Comparison of ENCODE assay signal across 10 cellular contexts in genomic region chr3:49868951-49869454, GRCh38. TPM values are rescaled to one million over a fixed set of nuclear protein-coding genes. Genes with fewer than 3 reads are reported as not detected.
DNase-seq lines count a peak whose midpoint lies in the region; FAIRE-seq and TF ChIP-seq lines count a peak whose summit lies in the region.
"Had no signal": no experiment of that assay in that cellular context is flagged by ENCODE, and none has a peak within 500 bp of the region (broad histone marks: within the 10 kb centered on the region; RNA-seq: fewer than 3 reads in every experiment).

No MANE protein-coding gene starts in this region.

- no peak overlapping the region for H3K27ac Mint-ChIP-seq in CD14-positive monocyte

- H3K9me3 ChIP-seq in HAP-1 (no peaks in the 10 kb centered on the region), ascending aorta (no peaks in the 10 kb centered on the region), neural cell (ENCODE audit: low read length) (no peaks in the 10 kb centered on the region)

- H3K9me3 Mint-ChIP-seq in CD14-positive monocyte = peaks cover 0 to 10% (median 3%) of the 10 kb centered on the region in 7 donors

- peak overlapping the region; percentile 53 to 78 for H3K4me3 Mint-ChIP-seq in CD14-positive monocyte

- FAIRE-seq in HTR-8/SVneo (lab: Jason Lieb, UNC) = no peak

- peaks cover 7% of the 10 kb centered on the region for H3K4me1 Mint-ChIP-seq in CD14-positive monocyte

- H3K27me3 Mint-ChIP-seq in CD14-positive monocyte (ENCODE audit: low read depth in 3 of 3) = peaks cover 30 to 69% (median 55%) of the 10 kb centered on the region in 3 donors

- CTCF ChIA-PET in RWPE1 (lab: Yijun Ruan, JAX) = interaction anchor here (0.6 kb wide), 1 partner anchor 52 kb away, joined by 4 read pairs; no protein-coding TSS in a partner anchor

- TF ChIP-seq CTCF in CD14-positive monocyte (IDR thresholded peaks at IDR 0.05) (no peak), ascending aorta (IDR thresholded peaks at IDR 0.05) (no peak), neural cell (IDR thresholded peaks at IDR 0.05; ENCODE audit: poor library complexity, severe bottlenecking) (no peak), RWPE1 (conservative IDR thresholded peaks at IDR 0.05; ENCODE audit: low read depth) (no peak)

- no peak for TF ChIP-seq RAD21 in neural cell (conservative IDR thresholded peaks at IDR 0.05)

- H3K4me3 ChIP-seq in HAP-1 (peak overlapping the region; percentile 55), ascending aorta (peak overlapping the region; percentile 50 to 53), neural cell (ENCODE audit: low read length) (peak overlapping the region; percentile 94)
- H3K4me3 ChIP-seq: GM23248 had no signal

- no peaks in the 10 kb centered on the region for H3K36me3 ChIP-seq in HAP-1 (replicated peaks)
- no peaks in the 10 kb centered on the region for H3K36me3 ChIP-seq in ascending aorta
- H3K36me3 ChIP-seq in neural cell (ENCODE audit: insufficient read depth, low read length) = no peaks in the 10 kb centered on the region

- no peaks in the 10 kb centered on the region for H3K9me2 ChIP-seq in neural cell (ENCODE audit: insufficient read depth, low read length)

- H4K20me1 ChIP-seq in neural cell (ENCODE audit: insufficient read depth) = no peaks in the 10 kb centered on the region

- H3K36me3 Mint-ChIP-seq in CD14-positive monocyte = no peaks in the 10 kb centered on the region

- POLR2A ChIA-PET in RWPE1 (lab: Yijun Ruan, JAX; ENCODE audit: low non-redundant PET) = no interaction called here

- H3K4me1 ChIP-seq in HAP-1 (peaks cover 8% of the 10 kb centered on the region), ascending aorta (peaks cover 7 to 10% of the 10 kb centered on the region in 2 donors)

- H3F3A ChIP-seq in neural cell (ENCODE audit: insufficient read depth, low read length, poor library complexity, severe bottlenecking) = no peaks in the 10 kb centered on the region

- peak overlapping the region; percentile 84 for H3K4me2 ChIP-seq in neural cell (ENCODE audit: low read length)

- no peaks in the 10 kb centered on the region for H3K27me3 ChIP-seq in HAP-1 (ENCODE audit: low read depth)
- H3K27me3 ChIP-seq in ascending aorta = peaks cover 10% of the 10 kb centered on the region
- H3K27me3 ChIP-seq in neural cell (ENCODE audit: insufficient read depth, low read depth, low read length) = no peaks in the 10 kb centered on the region

- H3K9ac ChIP-seq in neural cell (ENCODE audit: low read length) = peak overlapping the region; percentile 88
- H3K9ac ChIP-seq: GM23248 had no signal

- TF ChIP-seq EP300 in neural cell (conservative IDR thresholded peaks at IDR 0.05; ENCODE audit: poor library complexity, severe bottlenecking) = no peak

- in situ Hi-C loops in HAP-1 (cut with MboI; ENCODE audit: low sequenced_read_pairs) = no loop called here

- intact Hi-C loops in CD14-positive monocyte (cut with micrococcal nuclease) = no loop called here
- intact Hi-C loops in ascending aorta (cut with DNase I) = no loop called here

- peak overlapping the region; percentile 65 for H2AFZ ChIP-seq in neural cell (ENCODE audit: low read depth, low read length)
- H2AFZ ChIP-seq: GM23248 had no signal

- peaks cover 48% of the 10 kb centered on the region for H3K79me2 ChIP-seq in neural cell (replicated peaks; ENCODE audit: insufficient read depth, low read length)

- H3K27ac ChIP-seq in ascending aorta = no peak overlapping the region
- peak overlapping the region; percentile 71 for H3K27ac ChIP-seq in neural cell (ENCODE audit: low read length)
- H3K27ac ChIP-seq in RWPE1 = no peak overlapping the region
- H3K27ac ChIP-seq: GM23248 had no signal

- no peak for DNase-seq in CD14-positive monocyte (ENCODE audit: low spot score)
- DNase-seq in HAP-1 (ENCODE audit: low spot score in 2 of 2) = peak; percentile 75 to 81
- no peak for DNase-seq in ascending aorta (ENCODE audit: low spot score in 2 of 2)
- no peak for DNase-seq in GM19240 (ENCODE audit: insufficient read length, low spot score)
- DNase-seq in HTR-8/SVneo (ENCODE audit: insufficient read length, low spot score) = no peak
- no peak for DNase-seq in RWPE1 (ENCODE audit: low spot score)
- DNase-seq: amniotic stem cell, SW 1271 had no signal

TF ChIP-seq in neural cell, 6 proteins besides CTCF, POLR2A, EP300 and RAD21:
- TF ChIP-seq MXI1 (conservative IDR thresholded peaks at IDR 0.05; ENCODE audit: poor library complexity, severe bottlenecking) (peak; percentile 96), TAF1 (IDR thresholded peaks at IDR 0.05; ENCODE audit: low read depth) (no peak), POLR2AphosphoS5 (IDR thresholded peaks at IDR 0.05) (no peak), REST (IDR thresholded peaks at IDR 0.05; ENCODE audit: borderline replicate concordance) (no peak)

RNA-seq across cellular contexts. Expression of gene CAMKV, which starts 0.7 kb away (rescaled TPM):
- polyA plus RNA-seq in CD14-positive monocyte (under 1 TPM in 1 of 2 donors, not detected in 1; 0.10 TPM), neural cell (293 and 316 TPM in 2 replicates)
- total RNA-seq in ascending aorta = not detected
- 148 and 151 TPM in 2 replicates for polyA minus RNA-seq in neural cell
- total RNA-seq: GM23248 had no signal

RNA-seq across cellular contexts. Expression of gene TRAIP, which starts 12.6 kb away (rescaled TPM):
- polyA plus RNA-seq in CD14-positive monocyte (under 1 TPM; 0.68 to 0.95 TPM), neural cell (7.5 and 7.6 TPM in 2 replicates)
- total RNA-seq in ascending aorta = not detected
- 2.7 and 3.7 TPM in 2 replicates for polyA minus RNA-seq in neural cell

RNA-seq across cellular contexts. Expression of gene MST1R, which starts 34.7 kb away (rescaled TPM):
- polyA plus RNA-seq in CD14-positive monocyte (not detected), neural cell (2.0 and 4.2 TPM in 2 replicates)
- total RNA-seq in ascending aorta = not detected
- polyA minus RNA-seq in neural cell = 1.5 and 2.5 TPM in 2 replicates

RNA-seq across cellular contexts. Expression of gene UBA7, which starts 55.2 kb away (rescaled TPM):
- polyA plus RNA-seq in CD14-positive monocyte = 10 to 100 TPM; 39.1 to 43.7 TPM
- total RNA-seq in ascending aorta = 56.1 TPM
- 2.9 and 4.0 TPM in 2 replicates for polyA plus RNA-seq in neural cell
- polyA minus RNA-seq in neural cell = 2.0 and 2.2 TPM in 2 replicates

Comparison
In these comparisons a context has a peak if more than half of its experiments do, and no peak if none do; other contexts are left out.
1. DNase-seq: peak in HAP-1 (2 of 2); none in CD14-positive monocyte (single experiment), ascending aorta (0 of 2), GM19240 (single experiment), HTR-8/SVneo (single experiment) and RWPE1 (single experiment).
2. RNA of gene CAMKV, which starts 0.7 kb away (polyA plus RNA-seq): 293 to 316 TPM in neural cell; 0.10 TPM in CD14-positive monocyte; every median in the first group is over 100 times any median in the second.
3. Peak in every context shown above with its lines, with median percentiles within 50 percentile points of each other: H3K4me3 ChIP-seq.